In genomic region chr2:239951117-239951734, GRCh38 we compare ENCODE assay signal across 18 cellular contexts.
DNase-seq lines count a peak whose midpoint lies in the region; ATAC-seq and TF ChIP-seq lines count a peak whose summit lies in the region.
"Had no signal": no experiment of that assay in that cellular context is flagged by ENCODE, and none has a peak within 500 bp of the region (broad histone marks: within the 10 kb centered on the region; RNA-seq: fewer than 3 reads in every experiment).

No MANE protein-coding gene starts in this region.

- DNase-seq in Right ventricle myocardium inferior (ENCODE audit: missing footprints) (peak; percentile 20), left ventricle myocardium superior (no peak), RWPE2 (ENCODE audit: low spot score) (peak; percentile 33), lower lobe of right lung (peak; percentile 32), sciatic nerve (ENCODE audit: low spot score) (peak; percentile 21), adrenal gland (no peak), NCI-H2029 treated with DMSO at 0.1 percent for 48 hours (lab: John Stamatoyannopoulos, UW) (no peak)
- DNase-seq: 8988T, Calu3, DMS153, Karpas-422, NCI-H1694, NCI-H446 treated with DMSO at 0.1 percent for 48 hours, NCI-H526 treated with DMSO at 0.1 percent for 48 hours, OCI-M1, SHP77 treated with DMSO at 0.1 percent for 48 hours had no signal

- ATAC-seq in Right ventricle myocardium inferior (no peak), left ventricle myocardium superior (no peak), RWPE2 (ENCODE audit: low read depth) (no peak), lower lobe of right lung (no peak), sciatic nerve (no peak), HG02798 (IDR thresholded peaks at IDR 0.05; ENCODE audit: poor library complexity, unreplicated experiment) (no peak)

- intact Hi-C loops in Right ventricle myocardium inferior (cut with DNase I) (no loop called here), left ventricle myocardium superior (cut with micrococcal nuclease) (no loop called here), lower lobe of right lung (cut with DNase I) (no loop called here), sciatic nerve (cut with DNase I) (no loop called here), adrenal gland (cut with DNase I) (no loop called here)

- H3K4me3 ChIP-seq in RWPE2 (ENCODE audit: severe bottlenecking): no peak overlapping the region
- no peak overlapping the region for H3K4me3 ChIP-seq in lower lobe of right lung
- H3K4me3 ChIP-seq in adrenal gland: no peak overlapping the region

- H3K27ac ChIP-seq in RWPE2 (ENCODE audit: poor library complexity, severe bottlenecking) (no peak overlapping the region), lower lobe of right lung (no peak overlapping the region), adrenal gland (no peak overlapping the region)
- H3K27ac ChIP-seq: C4-2B had no signal

- TF ChIP-seq CTCF in RWPE2 (IDR thresholded peaks at IDR 0.05; ENCODE audit: poor library complexity, severe bottlenecking): no peak
- TF ChIP-seq CTCF in lower lobe of right lung (IDR thresholded peaks at IDR 0.05): no peak
- no peak for TF ChIP-seq CTCF in adrenal gland (IDR thresholded peaks at IDR 0.05)

- TF ChIP-seq POLR2A in adrenal gland (IDR thresholded peaks at IDR 0.05): no peak

- no peaks in the 10 kb centered on the region for H3K9me3 ChIP-seq in RWPE2 (ENCODE audit: severe bottlenecking)
- H3K9me3 ChIP-seq in lower lobe of right lung: no peaks in the 10 kb centered on the region
- H3K9me3 ChIP-seq in adrenal gland (replicated peaks in 1 of 3): no peaks in the 10 kb centered on the region

- H3K4me1 ChIP-seq in RWPE2 (ENCODE audit: insufficient read depth, poor library complexity, severe bottlenecking) (no peaks in the 10 kb centered on the region), lower lobe of right lung (peaks cover 6% of the 10 kb centered on the region), adrenal gland (replicated peaks in 1 of 2) (peaks cover 6 to 11% of the 10 kb centered on the region in 2 donors)

- no peaks in the 10 kb centered on the region for H3K27me3 ChIP-seq in RWPE2 (ENCODE audit: insufficient read depth, poor library complexity, severe bottlenecking)
- H3K27me3 ChIP-seq in lower lobe of right lung (ENCODE audit: low read depth): no peaks in the 10 kb centered on the region
- H3K27me3 ChIP-seq in adrenal gland: no peaks in the 10 kb centered on the region

- WGBS in adrenal gland, 4 donors: 94 to 96% (median 95%) methylated on average over 19 to 20 of the region's 20 CpGs

- H3K36me3 ChIP-seq in RWPE2 (ENCODE audit: low read depth) (no peaks in the 10 kb centered on the region), lower lobe of right lung (no peaks in the 10 kb centered on the region), adrenal gland (replicated peaks in 1 of 2) (no peaks in the 10 kb centered on the region)

Comparison
In these comparisons a context has a peak if more than half of its experiments do, and no peak if none do; other contexts are left out.
1. DNase-seq: peak in Right ventricle myocardium inferior (single experiment), RWPE2 (single experiment), lower lobe of right lung (single experiment) and sciatic nerve (single experiment); none in left ventricle myocardium superior (single experiment), adrenal gland (0 of 7) and NCI-H2029 treated with DMSO at 0.1 percent for 48 hours (single experiment).